8 cellular contexts compared by ENCODE assay signal in genomic region chr19:33905937-33906577, GRCh38.
DNase-seq lines count a peak whose midpoint lies in the region; ATAC-seq and TF ChIP-seq lines count a peak whose summit lies in the region.

No MANE protein-coding gene starts in this region.

- H3K36me3 Mint-ChIP-seq in mesothelial cell of epicardium = no peaks in the 10 kb centered on the region

- H3K9me3 Mint-ChIP-seq in mesothelial cell of epicardium = no peaks in the 10 kb centered on the region

- peak overlapping the region; percentile 27; the same call in 1 of the 2 replicates for H3K27ac ChIP-seq in 22Rv1

- no peak overlapping the region for H3K27ac Mint-ChIP-seq in mesothelial cell of epicardium

- peak overlapping the region; percentile 79 for H3K4me3 Mint-ChIP-seq in mesothelial cell of epicardium

- peak overlapping the region; percentile 52 for H3K4me3 ChIP-seq in LNCaP clone FGC (ENCODE audit: low read depth, low read length)

- no peak for TF ChIP-seq POLR2A in GM18505 (IDR thresholded peaks at IDR 0.05; ENCODE audit: borderline replicate concordance, extremely low read depth, insufficient read depth, insufficient read length)

- DNase-seq in LNCaP clone FGC (ENCODE audit: low read depth) (no peak), epidermal melanocyte (ENCODE audit: insufficient read length, low spot score) (peak; percentile 51), mesothelial cell of epicardium (ENCODE audit: low spot score in 2 of 2, unreplicated experiment in 2 of 2) (peak in 1 of 2 experiments; percentile 59), AG08396 (ENCODE audit: low spot score) (no peak), NOMO-1 (lab: John Stamatoyannopoulos, UW; ENCODE audit: unreplicated experiment in 2 of 2) (no peak), NCI-H1417 (lab: John Stamatoyannopoulos, UW) (no peak)

- peaks cover 10% of the 10 kb centered on the region for H3K4me1 Mint-ChIP-seq in mesothelial cell of epicardium

- H3K27me3 Mint-ChIP-seq in mesothelial cell of epicardium (ENCODE audit: low read depth) = peaks cover 31% of the 10 kb centered on the region

- no peak for ATAC-seq in GM18505 (IDR thresholded peaks at IDR 0.05; ENCODE audit: unreplicated experiment)

- TF ChIP-seq CTCF in 22Rv1 (IDR thresholded peaks at IDR 0.05) (no peak), LNCaP clone FGC (IDR thresholded peaks at IDR 0.05; ENCODE audit: control insufficient read depth, extremely low read depth, insufficient read depth) (no peak), mesothelial cell of epicardium (IDR thresholded peaks at IDR 0.05; ENCODE audit: unreplicated experiment) (no peak)
